Comparison of ENCODE assay signal across 1 cellular context in the genomic region with DNA sequence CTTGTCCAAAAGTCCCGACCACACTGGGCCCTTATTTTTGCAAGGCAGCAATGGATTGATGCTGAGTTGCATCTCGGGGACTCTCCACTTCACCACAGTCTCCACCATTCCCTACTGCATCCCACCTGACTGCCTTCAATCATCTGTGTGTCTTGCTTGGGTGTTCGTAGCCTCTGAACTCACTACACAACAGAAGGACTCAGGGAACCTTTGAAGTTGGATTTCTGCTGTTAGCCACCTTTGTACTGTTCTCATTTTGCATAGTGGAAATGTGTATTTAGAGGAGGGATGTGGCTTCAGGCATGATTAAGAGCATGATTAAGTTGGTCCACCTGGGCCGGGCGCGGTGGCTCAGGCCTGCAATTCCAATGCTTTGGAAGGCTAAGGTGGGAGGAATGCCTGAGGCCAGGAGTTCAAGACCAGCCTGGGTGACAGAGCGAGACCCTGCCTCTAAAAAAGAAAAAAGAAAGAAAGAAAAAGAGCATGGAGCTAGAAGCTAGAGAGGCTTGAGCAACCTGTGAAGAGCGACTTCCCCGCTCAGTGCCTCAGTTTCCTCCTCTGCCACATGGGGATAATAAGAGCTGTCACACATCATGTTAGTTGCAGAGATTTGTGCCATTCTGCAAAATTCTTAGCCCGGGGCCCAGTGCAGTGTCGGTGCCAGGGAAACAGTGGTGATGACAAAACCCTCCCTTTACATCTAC.
TF ChIP-seq lines count a peak whose summit lies in the region.

No MANE protein-coding gene starts in this region.

TF ChIP-seq in HepG2, 621 proteins besides CTCF, POLR2A, EP300 and RAD21 (continued from another document and continues in another):
- TF ChIP-seq, protein P1, sequence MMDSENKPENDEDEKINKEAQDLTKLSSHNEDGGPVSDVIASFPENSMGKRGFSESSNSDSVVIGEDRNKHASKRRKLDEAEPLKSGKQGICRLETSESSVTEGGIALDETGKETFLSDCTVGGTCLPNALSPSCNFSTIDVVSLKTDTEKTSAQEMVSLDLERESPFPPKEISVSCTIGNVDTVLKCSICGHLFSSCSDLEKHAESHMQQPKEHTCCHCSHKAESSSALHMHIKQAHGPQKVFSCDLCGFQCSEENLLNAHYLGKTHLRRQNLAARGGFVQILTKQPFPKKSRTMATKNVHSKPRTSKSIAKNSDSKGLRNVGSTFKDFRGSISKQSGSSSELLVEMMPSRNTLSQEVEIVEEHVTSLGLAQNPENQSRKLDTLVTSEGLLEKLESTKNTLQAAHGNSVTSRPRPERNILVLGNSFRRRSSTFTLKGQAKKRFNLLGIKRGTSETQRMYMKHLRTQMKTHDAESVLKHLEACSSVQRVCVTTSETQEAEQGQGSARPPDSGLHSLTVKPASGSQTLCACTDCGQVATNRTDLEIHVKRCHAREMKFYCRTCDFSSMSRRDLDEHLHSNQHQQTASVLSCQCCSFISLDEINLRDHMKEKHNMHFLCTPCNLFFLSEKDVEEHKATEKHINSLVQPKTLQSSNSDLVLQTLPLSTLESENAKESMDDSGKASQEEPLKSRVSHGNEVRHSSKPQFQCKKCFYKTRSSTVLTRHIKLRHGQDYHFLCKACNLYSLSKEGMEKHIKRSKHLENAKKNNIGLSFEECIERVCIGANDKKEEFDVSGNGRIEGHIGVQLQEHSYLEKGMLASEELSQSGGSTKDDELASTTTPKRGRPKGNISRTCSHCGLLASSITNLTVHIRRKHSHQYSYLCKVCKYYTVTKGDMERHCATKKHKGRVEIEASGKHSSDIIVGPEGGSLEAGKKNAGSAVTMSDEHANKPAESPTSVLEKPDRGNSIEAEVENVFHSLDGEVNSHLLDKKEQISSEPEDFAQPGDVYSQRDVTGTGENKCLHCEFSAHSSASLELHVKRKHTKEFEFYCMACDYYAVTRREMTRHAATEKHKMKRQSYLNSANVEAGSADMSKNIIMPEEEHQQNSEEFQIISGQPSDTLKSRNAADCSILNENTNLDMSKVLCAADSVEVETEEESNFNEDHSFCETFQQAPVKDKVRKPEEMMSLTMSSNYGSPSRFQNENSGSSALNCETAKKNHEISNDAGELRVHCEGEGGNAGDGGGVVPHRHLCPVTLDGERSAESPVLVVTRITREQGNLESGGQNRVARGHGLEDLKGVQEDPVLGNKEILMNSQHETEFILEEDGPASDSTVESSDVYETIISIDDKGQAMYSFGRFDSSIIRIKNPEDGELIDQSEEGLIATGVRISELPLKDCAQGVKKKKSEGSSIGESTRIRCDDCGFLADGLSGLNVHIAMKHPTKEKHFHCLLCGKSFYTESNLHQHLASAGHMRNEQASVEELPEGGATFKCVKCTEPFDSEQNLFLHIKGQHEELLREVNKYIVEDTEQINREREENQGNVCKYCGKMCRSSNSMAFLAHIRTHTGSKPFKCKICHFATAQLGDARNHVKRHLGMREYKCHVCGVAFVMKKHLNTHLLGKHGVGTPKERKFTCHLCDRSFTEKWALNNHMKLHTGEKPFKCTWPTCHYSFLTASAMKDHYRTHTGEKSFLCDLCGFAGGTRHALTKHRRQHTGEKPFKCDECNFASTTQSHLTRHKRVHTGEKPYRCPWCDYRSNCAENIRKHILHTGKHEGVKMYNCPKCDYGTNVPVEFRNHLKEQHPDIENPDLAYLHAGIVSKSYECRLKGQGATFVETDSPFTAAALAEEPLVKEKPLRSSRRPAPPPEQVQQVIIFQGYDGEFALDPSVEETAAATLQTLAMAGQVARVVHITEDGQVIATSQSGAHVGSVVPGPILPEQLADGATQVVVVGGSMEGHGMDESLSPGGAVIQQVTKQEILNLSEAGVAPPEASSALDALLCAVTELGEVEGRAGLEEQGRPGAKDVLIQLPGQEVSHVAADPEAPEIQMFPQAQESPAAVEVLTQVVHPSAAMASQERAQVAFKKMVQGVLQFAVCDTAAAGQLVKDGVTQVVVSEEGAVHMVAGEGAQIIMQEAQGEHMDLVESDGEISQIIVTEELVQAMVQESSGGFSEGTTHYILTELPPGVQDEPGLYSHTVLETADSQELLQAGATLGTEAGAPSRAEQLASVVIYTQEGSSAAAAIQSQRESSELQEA (CRISPR knock-in tag; IDR thresholded peaks at IDR 0.05; ENCODE audit: not compliant biosample characterization) = no peak
- TF ChIP-seq, protein P2, sequence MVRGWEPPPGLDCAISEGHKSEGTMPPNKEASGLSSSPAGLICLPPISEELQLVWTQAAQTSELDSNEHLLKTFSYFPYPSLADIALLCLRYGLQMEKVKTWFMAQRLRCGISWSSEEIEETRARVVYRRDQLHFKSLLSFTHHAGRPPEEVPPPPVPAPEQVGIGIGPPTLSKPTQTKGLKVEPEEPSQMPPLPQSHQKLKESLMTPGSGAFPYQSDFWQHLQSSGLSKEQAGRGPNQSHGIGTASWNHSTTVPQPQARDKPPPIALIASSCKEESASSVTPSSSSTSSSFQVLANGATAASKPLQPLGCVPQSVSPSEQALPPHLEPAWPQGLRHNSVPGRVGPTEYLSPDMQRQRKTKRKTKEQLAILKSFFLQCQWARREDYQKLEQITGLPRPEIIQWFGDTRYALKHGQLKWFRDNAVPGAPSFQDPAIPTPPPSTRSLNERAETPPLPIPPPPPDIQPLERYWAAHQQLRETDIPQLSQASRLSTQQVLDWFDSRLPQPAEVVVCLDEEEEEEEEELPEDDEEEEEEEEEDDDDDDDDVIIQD (CRISPR knock-in tag; IDR thresholded peaks at IDR 0.05; ENCODE audit: low read depth) = peak; percentile 87
- TF ChIP-seq POLR2G (IDR thresholded peaks at IDR 0.05; ENCODE audit: low read depth, low read length) (peak; percentile 3; the same call in 1 of the 2 replicates), SOX5 (CRISPR knock-in tag; IDR thresholded peaks at IDR 0.05; ENCODE audit: borderline replicate concordance) (peak; percentile 93), FOXA1 (IDR thresholded peaks at IDR 0.05) (no peak), FOXA1 (CRISPR knock-in tag; IDR thresholded peaks at IDR 0.05) (peak; percentile 86), ZNF614 (CRISPR knock-in tag; IDR thresholded peaks at IDR 0.05; ENCODE audit: borderline replicate concordance) (peak; percentile 78), MXD4 (CRISPR knock-in tag; IDR thresholded peaks at IDR 0.05) (peak; percentile 58; the same call in 1 of the 2 replicates), ZNF235 (CRISPR knock-in tag; IDR thresholded peaks at IDR 0.05; ENCODE audit: borderline replicate concordance) (no peak), ZNF678 (CRISPR knock-in tag; IDR thresholded peaks at IDR 0.05) (no peak), MTF2 (CRISPR knock-in tag; IDR thresholded peaks at IDR 0.05; ENCODE audit: borderline replicate concordance) (no peak), ZBTB38 (CRISPR knock-in tag; IDR thresholded peaks at IDR 0.05) (peak; percentile 78), ZNF12 (CRISPR knock-in tag; IDR thresholded peaks at IDR 0.05) (peak; percentile 46), ZNF761 (CRISPR knock-in tag; conservative IDR thresholded peaks at IDR 0.05) (no peak), KDM2A (CRISPR knock-in tag; IDR thresholded peaks at IDR 0.05; ENCODE audit: borderline replicate concordance, low read depth) (0 out of 2 replicates have a peak, but pooled peaks have one; percentile 16), ZNF121 (CRISPR knock-in tag; IDR thresholded peaks at IDR 0.05) (peak; percentile 81), ZNF772 (CRISPR knock-in tag; IDR thresholded peaks at IDR 0.05) (peak; percentile 90), FOXO1 (CRISPR knock-in tag; IDR thresholded peaks at IDR 0.05) (peak; percentile 90), ZNF263 (CRISPR knock-in tag; IDR thresholded peaks at IDR 0.05) (no peak; the same call in 1 of the 2 replicates), PRMT3 (CRISPR knock-in tag; IDR thresholded peaks at IDR 0.05; ENCODE audit: borderline replicate concordance, low read depth) (no peak), ZNF124 (CRISPR knock-in tag; IDR thresholded peaks at IDR 0.05) (peak; percentile 70), ZNF282 (IDR thresholded peaks at IDR 0.05; ENCODE audit: partially characterized antibody) (no peak), SP140L (CRISPR knock-in tag; IDR thresholded peaks at IDR 0.05; ENCODE audit: borderline replicate concordance) (no peak), NCOA5 (CRISPR knock-in tag; IDR thresholded peaks at IDR 0.05) (no peak), KMT2A (CRISPR knock-in tag; IDR thresholded peaks at IDR 0.05) (no peak; the same call in 1 of the 2 replicates), RBFOX2 (IDR thresholded peaks at IDR 0.05; ENCODE audit: low read depth, low read length) (peak; percentile 50; the same call in 1 of the 2 replicates), ZNF138 (CRISPR knock-in tag; IDR thresholded peaks at IDR 0.05; ENCODE audit: low read depth) (no peak; the same call in 1 of the 2 replicates)
- TF ChIP-seq, protein P3, sequence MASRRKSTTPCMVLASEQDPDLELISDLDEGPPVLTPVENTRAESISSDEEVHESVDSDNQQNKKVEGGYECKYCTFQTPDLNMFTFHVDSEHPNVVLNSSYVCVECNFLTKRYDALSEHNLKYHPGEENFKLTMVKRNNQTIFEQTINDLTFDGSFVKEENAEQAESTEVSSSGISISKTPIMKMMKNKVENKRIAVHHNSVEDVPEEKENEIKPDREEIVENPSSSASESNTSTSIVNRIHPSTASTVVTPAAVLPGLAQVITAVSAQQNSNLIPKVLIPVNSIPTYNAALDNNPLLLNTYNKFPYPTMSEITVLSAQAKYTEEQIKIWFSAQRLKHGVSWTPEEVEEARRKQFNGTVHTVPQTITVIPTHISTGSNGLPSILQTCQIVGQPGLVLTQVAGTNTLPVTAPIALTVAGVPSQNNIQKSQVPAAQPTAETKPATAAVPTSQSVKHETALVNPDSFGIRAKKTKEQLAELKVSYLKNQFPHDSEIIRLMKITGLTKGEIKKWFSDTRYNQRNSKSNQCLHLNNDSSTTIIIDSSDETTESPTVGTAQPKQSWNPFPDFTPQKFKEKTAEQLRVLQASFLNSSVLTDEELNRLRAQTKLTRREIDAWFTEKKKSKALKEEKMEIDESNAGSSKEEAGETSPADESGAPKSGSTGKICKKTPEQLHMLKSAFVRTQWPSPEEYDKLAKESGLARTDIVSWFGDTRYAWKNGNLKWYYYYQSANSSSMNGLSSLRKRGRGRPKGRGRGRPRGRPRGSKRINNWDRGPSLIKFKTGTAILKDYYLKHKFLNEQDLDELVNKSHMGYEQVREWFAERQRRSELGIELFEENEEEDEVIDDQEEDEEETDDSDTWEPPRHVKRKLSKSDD (CRISPR knock-in tag; IDR thresholded peaks at IDR 0.05; ENCODE audit: low read depth) = peak; percentile 69; the same call in 1 of the 2 replicates
- TF ChIP-seq, protein P4, sequence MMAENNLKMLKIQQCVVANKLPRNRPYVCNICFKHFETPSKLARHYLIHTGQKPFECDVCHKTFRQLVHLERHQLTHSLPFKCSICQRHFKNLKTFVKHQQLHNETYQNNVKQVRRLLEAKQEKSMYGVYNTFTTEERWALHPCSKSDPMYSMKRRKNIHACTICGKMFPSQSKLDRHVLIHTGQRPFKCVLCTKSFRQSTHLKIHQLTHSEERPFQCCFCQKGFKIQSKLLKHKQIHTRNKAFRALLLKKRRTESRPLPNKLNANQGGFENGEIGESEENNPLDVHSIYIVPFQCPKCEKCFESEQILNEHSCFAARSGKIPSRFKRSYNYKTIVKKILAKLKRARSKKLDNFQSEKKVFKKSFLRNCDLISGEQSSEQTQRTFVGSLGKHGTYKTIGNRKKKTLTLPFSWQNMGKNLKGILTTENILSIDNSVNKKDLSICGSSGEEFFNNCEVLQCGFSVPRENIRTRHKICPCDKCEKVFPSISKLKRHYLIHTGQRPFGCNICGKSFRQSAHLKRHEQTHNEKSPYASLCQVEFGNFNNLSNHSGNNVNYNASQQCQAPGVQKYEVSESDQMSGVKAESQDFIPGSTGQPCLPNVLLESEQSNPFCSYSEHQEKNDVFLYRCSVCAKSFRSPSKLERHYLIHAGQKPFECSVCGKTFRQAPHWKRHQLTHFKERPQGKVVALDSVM (CRISPR knock-in tag; IDR thresholded peaks at IDR 0.05) = peak; percentile 94
- TF ChIP-seq, protein P5, sequence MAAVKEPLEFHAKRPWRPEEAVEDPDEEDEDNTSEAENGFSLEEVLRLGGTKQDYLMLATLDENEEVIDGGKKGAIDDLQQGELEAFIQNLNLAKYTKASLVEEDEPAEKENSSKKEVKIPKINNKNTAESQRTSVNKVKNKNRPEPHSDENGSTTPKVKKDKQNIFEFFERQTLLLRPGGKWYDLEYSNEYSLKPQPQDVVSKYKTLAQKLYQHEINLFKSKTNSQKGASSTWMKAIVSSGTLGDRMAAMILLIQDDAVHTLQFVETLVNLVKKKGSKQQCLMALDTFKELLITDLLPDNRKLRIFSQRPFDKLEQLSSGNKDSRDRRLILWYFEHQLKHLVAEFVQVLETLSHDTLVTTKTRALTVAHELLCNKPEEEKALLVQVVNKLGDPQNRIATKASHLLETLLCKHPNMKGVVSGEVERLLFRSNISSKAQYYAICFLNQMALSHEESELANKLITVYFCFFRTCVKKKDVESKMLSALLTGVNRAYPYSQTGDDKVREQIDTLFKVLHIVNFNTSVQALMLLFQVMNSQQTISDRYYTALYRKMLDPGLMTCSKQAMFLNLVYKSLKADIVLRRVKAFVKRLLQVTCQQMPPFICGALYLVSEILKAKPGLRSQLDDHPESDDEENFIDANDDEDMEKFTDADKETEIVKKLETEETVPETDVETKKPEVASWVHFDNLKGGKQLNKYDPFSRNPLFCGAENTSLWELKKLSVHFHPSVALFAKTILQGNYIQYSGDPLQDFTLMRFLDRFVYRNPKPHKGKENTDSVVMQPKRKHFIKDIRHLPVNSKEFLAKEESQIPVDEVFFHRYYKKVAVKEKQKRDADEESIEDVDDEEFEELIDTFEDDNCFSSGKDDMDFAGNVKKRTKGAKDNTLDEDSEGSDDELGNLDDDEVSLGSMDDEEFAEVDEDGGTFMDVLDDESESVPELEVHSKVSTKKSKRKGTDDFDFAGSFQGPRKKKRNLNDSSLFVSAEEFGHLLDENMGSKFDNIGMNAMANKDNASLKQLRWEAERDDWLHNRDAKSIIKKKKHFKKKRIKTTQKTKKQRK (IDR thresholded peaks at IDR 0.05; ENCODE audit: low read length) = no peak
- TF ChIP-seq, protein P6, sequence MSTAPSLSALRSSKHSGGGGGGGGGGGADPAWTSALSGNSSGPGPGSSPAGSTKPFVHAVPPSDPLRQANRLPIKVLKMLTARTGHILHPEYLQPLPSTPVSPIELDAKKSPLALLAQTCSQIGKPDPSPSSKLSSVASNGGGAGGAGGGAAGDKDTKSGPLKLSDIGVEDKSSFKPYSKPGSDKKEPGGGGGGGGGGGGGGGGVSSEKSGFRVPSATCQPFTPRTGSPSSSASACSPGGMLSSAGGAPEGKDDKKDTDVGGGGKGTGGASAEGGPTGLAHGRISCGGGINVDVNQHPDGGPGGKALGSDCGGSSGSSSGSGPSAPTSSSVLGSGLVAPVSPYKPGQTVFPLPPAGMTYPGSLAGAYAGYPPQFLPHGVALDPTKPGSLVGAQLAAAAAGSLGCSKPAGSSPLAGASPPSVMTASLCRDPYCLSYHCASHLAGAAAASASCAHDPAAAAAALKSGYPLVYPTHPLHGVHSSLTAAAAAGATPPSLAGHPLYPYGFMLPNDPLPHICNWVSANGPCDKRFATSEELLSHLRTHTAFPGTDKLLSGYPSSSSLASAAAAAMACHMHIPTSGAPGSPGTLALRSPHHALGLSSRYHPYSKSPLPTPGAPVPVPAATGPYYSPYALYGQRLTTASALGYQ (CRISPR knock-in tag; IDR thresholded peaks at IDR 0.05) = peak; percentile 77; the same call in 1 of the 2 replicates
- TF ChIP-seq, protein P7, sequence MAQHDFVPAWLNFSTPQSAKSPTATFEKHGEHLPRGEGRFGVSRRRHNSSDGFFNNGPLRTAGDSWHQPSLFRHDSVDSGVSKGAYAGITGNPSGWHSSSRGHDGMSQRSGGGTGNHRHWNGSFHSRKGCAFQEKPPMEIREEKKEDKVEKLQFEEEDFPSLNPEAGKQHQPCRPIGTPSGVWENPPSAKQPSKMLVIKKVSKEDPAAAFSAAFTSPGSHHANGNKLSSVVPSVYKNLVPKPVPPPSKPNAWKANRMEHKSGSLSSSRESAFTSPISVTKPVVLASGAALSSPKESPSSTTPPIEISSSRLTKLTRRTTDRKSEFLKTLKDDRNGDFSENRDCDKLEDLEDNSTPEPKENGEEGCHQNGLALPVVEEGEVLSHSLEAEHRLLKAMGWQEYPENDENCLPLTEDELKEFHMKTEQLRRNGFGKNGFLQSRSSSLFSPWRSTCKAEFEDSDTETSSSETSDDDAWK (CRISPR knock-in tag; IDR thresholded peaks at IDR 0.05) = no peak
